ENCODE assay signal across 8 cellular contexts in genomic region chr14:54566410-54567223, GRCh38. TPM values are rescaled to one million over a fixed set of nuclear protein-coding genes. Genes with fewer than 3 reads are reported as not detected.
A peak's percentile ranks its signal among the peaks of the same experiment; 100 is the strongest.
DNase-seq lines count a peak whose midpoint lies in the region; ATAC-seq and TF ChIP-seq lines count a peak whose summit lies in the region.

Gene SAMD4A, plus strand, starts transcription at chr14:54567128. Its CDS starts 789 bp downstream, at chr14:54567917.

- H3K9ac ChIP-seq in OCI-LY1 (ENCODE audit: low read length): peak within 1 kb of the TSS; percentile 66
- H3K9ac ChIP-seq in mucosa of rectum (ENCODE audit: low read depth in 1 of 2, low read length in 2 of 2): peak within 1 kb of the TSS; percentile 87 to 99

- peak within 1 kb of the TSS; percentile 99 for H3K4me2 ChIP-seq in OCI-LY1 (ENCODE audit: low read length)

- H3K4me3 ChIP-seq in OCI-LY1 (ENCODE audit: low read depth, low read length, poor library complexity, severe bottlenecking) (peak within 1 kb of the TSS; percentile 76), esophagus (ENCODE audit: low read depth in 1 of 2, low read length in 2 of 2) (peak within 1 kb of the TSS; percentile 52 to 64), mucosa of rectum (ENCODE audit: low read length in 2 of 2) (peak within 1 kb of the TSS; percentile 81 to 88)

- H3K4me1 ChIP-seq in OCI-LY1 (ENCODE audit: insufficient read depth, low read length, severe bottlenecking) (peaks cover 32% of the 10 kb centered on the region), esophagus (ENCODE audit: control insufficient read depth in 2 of 2, insufficient read depth in 2 of 2, low read length in 1 of 2) (no peaks in the 10 kb centered on the region), mucosa of rectum (ENCODE audit: control insufficient read depth in 2 of 2, insufficient read depth in 2 of 2, low read length in 2 of 2) (peaks cover 16 to 18% of the 10 kb centered on the region in 2 donors)

- no peaks in the 10 kb centered on the region for H3K79me2 ChIP-seq in OCI-LY1 (ENCODE audit: insufficient read depth, low read length)

- H3K36me3 ChIP-seq in OCI-LY1 (ENCODE audit: insufficient read depth, low read length): no peaks in the 10 kb centered on the region
- H3K36me3 ChIP-seq in esophagus (ENCODE audit: control insufficient read depth in 2 of 2, insufficient read depth in 2 of 2, low read length in 1 of 2): no peaks in the 10 kb centered on the region
- no peaks in the 10 kb centered on the region for H3K36me3 ChIP-seq in mucosa of rectum (ENCODE audit: control insufficient read depth in 2 of 2, insufficient read depth in 2 of 2, low read length in 2 of 2)

- peak within 1 kb of the TSS; percentile 97 to 98 for H3K4me3 Mint-ChIP-seq in activated T-cell treated with anti-CD3 and anti-CD28 coated beads, Interleukin-2, amount 50 U/mL, for 72 hours
- H3K4me3 Mint-ChIP-seq in stimulated activated naive CD8-positive, alpha-beta T cell treated with anti-CD3 and anti-CD28 coated beads, Interleukin-15, amount 100 ng/mL, for 72 hours: peak within 1 kb of the TSS; percentile 98 to 99

- H3F3A ChIP-seq in OCI-LY1 (ENCODE audit: insufficient read depth, low read length): no peaks in the 10 kb centered on the region

- TF ChIP-seq CTCF in C4-2B (conservative IDR thresholded peaks at IDR 0.05) (peak; percentile 14; the same call in 1 of the 2 replicates), OCI-LY1 (IDR thresholded peaks at IDR 0.05; ENCODE audit: low read length) (no peak; the same call in 1 of the 2 replicates)

- H3K9me3 ChIP-seq in OCI-LY1 (ENCODE audit: low read length) (no peaks in the 10 kb centered on the region), esophagus (ENCODE audit: control insufficient read depth in 2 of 2, insufficient read depth in 1 of 2, low read depth in 1 of 2, low read length in 1 of 2) (no peaks in the 10 kb centered on the region), mucosa of rectum (ENCODE audit: control insufficient read depth in 2 of 2, low read length in 2 of 2) (no peaks in the 10 kb centered on the region)

- WGBS in esophagus, 2 donors: 0% methylated on average over 79 to 91 of the region's 91 CpGs

- H3K27me3 ChIP-seq in OCI-LY1 (ENCODE audit: insufficient read depth, low read length) (no peaks in the 10 kb centered on the region), esophagus (ENCODE audit: control insufficient read depth in 1 of 2, insufficient read depth in 2 of 2, low read length in 2 of 2) (no peaks in the 10 kb centered on the region), mucosa of rectum (ENCODE audit: control insufficient read depth in 2 of 2, insufficient read depth in 2 of 2, low read length in 2 of 2) (no peaks in the 10 kb centered on the region)

- DNase-seq in GM19240 (ENCODE audit: insufficient read length, low spot score): peak; percentile 32
- DNase-seq in activated T-cell treated with anti-CD3 and anti-CD28 coated beads, Interleukin-2, amount 50 U/mL, for 72 hours: peak; percentile 61 to 70
- peak; percentile 66 to 70 for DNase-seq in stimulated activated naive CD8-positive, alpha-beta T cell treated with anti-CD3 and anti-CD28 coated beads, Interleukin-15, amount 100 ng/mL, for 72 hours

- H4K20me1 ChIP-seq in OCI-LY1 (ENCODE audit: insufficient read depth, low read length): no peaks in the 10 kb centered on the region

- ATAC-seq in HG03439 (IDR thresholded peaks at IDR 0.05; ENCODE audit: unreplicated experiment): peak; percentile 29
- peak; percentile 16 to 30 for ATAC-seq in activated T-cell treated with anti-CD3 and anti-CD28 coated beads, Interleukin-2, amount 50 U/mL, for 72 hours (replicated peaks in 1 of 2)
- ATAC-seq in stimulated activated naive CD8-positive, alpha-beta T cell treated with anti-CD3 and anti-CD28 coated beads, Interleukin-15, amount 100 ng/mL, for 72 hours: peak; percentile 26

- no peaks in the 10 kb centered on the region for H3K9me2 ChIP-seq in OCI-LY1 (ENCODE audit: low read depth, low read length)

- no peaks in the 10 kb centered on the region for H3K9me3 Mint-ChIP-seq in activated T-cell treated with anti-CD3 and anti-CD28 coated beads, Interleukin-2, amount 50 U/mL, for 72 hours
- no peaks in the 10 kb centered on the region for H3K9me3 Mint-ChIP-seq in stimulated activated naive CD8-positive, alpha-beta T cell treated with anti-CD3 and anti-CD28 coated beads, Interleukin-15, amount 100 ng/mL, for 72 hours

- H3K27ac Mint-ChIP-seq in activated T-cell treated with anti-CD3 and anti-CD28 coated beads, Interleukin-2, amount 50 U/mL, for 72 hours: peak within 1 kb of the TSS; percentile 83
- peak within 1 kb of the TSS; percentile 66 to 99 for H3K27ac Mint-ChIP-seq in stimulated activated naive CD8-positive, alpha-beta T cell treated with anti-CD3 and anti-CD28 coated beads, Interleukin-15, amount 100 ng/mL, for 72 hours

- peaks cover 16% of the 10 kb centered on the region for H3K27me3 Mint-ChIP-seq in activated T-cell treated with anti-CD3 and anti-CD28 coated beads, Interleukin-2, amount 50 U/mL, for 72 hours (ENCODE audit: low read depth)
- H3K27me3 Mint-ChIP-seq in stimulated activated naive CD8-positive, alpha-beta T cell treated with anti-CD3 and anti-CD28 coated beads, Interleukin-15, amount 100 ng/mL, for 72 hours: peaks cover 19% of the 10 kb centered on the region

- H3K36me3 Mint-ChIP-seq in activated T-cell treated with anti-CD3 and anti-CD28 coated beads, Interleukin-2, amount 50 U/mL, for 72 hours (ENCODE audit: insufficient read depth in 2 of 2): no peaks in the 10 kb centered on the region

- peak within 1 kb of the TSS; percentile 17; the same call in 1 of the 2 replicates for H3K27ac ChIP-seq in C4-2B
- no peak within 1 kb of the TSS for H3K27ac ChIP-seq in OCI-LY1 (ENCODE audit: low read depth, low read length, poor library complexity, severe bottlenecking)
- peak within 1 kb of the TSS; percentile 88 to 90 for H3K27ac ChIP-seq in esophagus (ENCODE audit: low read depth in 2 of 2, low read length in 1 of 2)
- peak within 1 kb of the TSS; percentile 99 for H3K27ac ChIP-seq in mucosa of rectum (ENCODE audit: low read depth in 2 of 2, low read length in 2 of 2)

- peaks cover 24% of the 10 kb centered on the region for H3K4me1 Mint-ChIP-seq in activated T-cell treated with anti-CD3 and anti-CD28 coated beads, Interleukin-2, amount 50 U/mL, for 72 hours (ENCODE audit: low read depth)
- peaks cover 34% of the 10 kb centered on the region for H3K4me1 Mint-ChIP-seq in stimulated activated naive CD8-positive, alpha-beta T cell treated with anti-CD3 and anti-CD28 coated beads, Interleukin-15, amount 100 ng/mL, for 72 hours

- 0 out of 2 replicates have a peak within 1 kb of the TSS, but pooled peaks have one; percentile 71 for H2AFZ ChIP-seq in OCI-LY1 (ENCODE audit: low read length)

RNA-seq across cellular contexts. Expression of gene SAMD4A, which starts in this region (rescaled TPM):
- 10 to 100 TPM in 1 of 2 donors, 1 to 10 TPM in 1; 8.2 to 10.1 TPM for total RNA-seq in activated T-cell treated with anti-CD3 and anti-CD28 coated beads, Interleukin-2, amount 50 U/mL, for 72 hours
- 1 to 10 TPM; 1.1 to 1.7 TPM for polyA plus RNA-seq in esophagus
